ENCODE assay signal across 17 cellular contexts in the genomic region with DNA sequence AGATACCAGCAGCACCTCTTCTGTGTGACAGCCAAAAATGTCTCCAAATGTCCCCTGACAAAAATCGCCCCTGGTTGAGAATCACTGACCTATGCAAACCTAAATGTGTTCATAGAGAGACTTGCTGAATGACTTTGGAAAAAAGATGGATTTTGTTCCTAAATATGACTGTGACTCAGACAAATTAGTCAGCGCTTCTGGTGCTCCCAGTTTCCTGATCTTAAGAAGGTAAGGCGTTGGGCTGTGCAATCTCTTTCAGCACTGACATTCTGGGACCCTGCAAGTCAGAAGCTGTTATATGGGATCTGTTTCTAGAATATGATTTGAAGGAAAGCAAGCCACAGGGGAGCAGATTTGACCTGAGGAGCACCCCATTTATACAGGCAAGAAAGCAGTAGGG.
DNase-seq lines count a peak whose midpoint lies in the region; ATAC-seq, FAIRE-seq and TF ChIP-seq lines count a peak whose summit lies in the region.
"Had no signal": no experiment of that assay in that cellular context is flagged by ENCODE, and none has a peak within 500 bp of the region (broad histone marks: within the 10 kb centered on the region; RNA-seq: fewer than 3 reads in every experiment).

No MANE protein-coding gene starts in this region.

- FAIRE-seq in H54 (lab: Jason Lieb, UNC): peak; percentile 15
- FAIRE-seq: GM12891 had no signal

- no peaks in the 10 kb centered on the region for H3K36me3 Mint-ChIP-seq in natural killer cell

- peaks cover 7 to 16% of the 10 kb centered on the region in 2 donors for H3K4me1 Mint-ChIP-seq in natural killer cell

- no peaks in the 10 kb centered on the region for H3K27me3 Mint-ChIP-seq in natural killer cell (ENCODE audit: low read depth in 2 of 2)

- no peak for TF ChIP-seq CTCF in natural killer cell (IDR thresholded peaks at IDR 0.05)

- no peak overlapping the region for H3K4me3 Mint-ChIP-seq in natural killer cell

- intact Hi-C loops in natural killer cell (cut with micrococcal nuclease): no loop called here

- no peak overlapping the region for H3K27ac Mint-ChIP-seq in natural killer cell

- TF ChIP-seq POLR2A in H54 (IDR thresholded peaks at IDR 0.05; ENCODE audit: low read depth, low read length): no peak

- DNase-seq in H54 (ENCODE audit: insufficient read length, low spot score): no peak
- DNase-seq in RPMI7951 (ENCODE audit: low read depth): peak; percentile 7
- DNase-seq in dermis blood vessel endothelial cell: peak; percentile 4
- peak; percentile 28 for DNase-seq in kidney tubule cell (ENCODE audit: low spot score)
- no peak for DNase-seq in natural killer cell
- DNase-seq: AML-193, Caco-2, HCEC 1CT, NCI-H1092, NCI-H1694, NCI-H345, NCI-H526 treated with DMSO at 0.1 percent for 48 hours, PC-9, Right ventricle myocardium superior had no signal

- ATAC-seq in GM19463 (IDR thresholded peaks at IDR 0.05; ENCODE audit: unreplicated experiment) (no peak), HG02973 (IDR thresholded peaks at IDR 0.05; ENCODE audit: unreplicated experiment) (no peak), natural killer cell (no peak)

- no peaks in the 10 kb centered on the region for H3K9me3 Mint-ChIP-seq in natural killer cell

Comparison
In these comparisons a context has a peak if more than half of its experiments do, and no peak if none do; other contexts are left out.
1. DNase-seq: peak in RPMI7951 (single experiment), dermis blood vessel endothelial cell (single experiment) and kidney tubule cell (single experiment); none in H54 (single experiment) and natural killer cell (single experiment).